Comparison of ENCODE assay signal across 12 cellular contexts in the genomic region with DNA sequence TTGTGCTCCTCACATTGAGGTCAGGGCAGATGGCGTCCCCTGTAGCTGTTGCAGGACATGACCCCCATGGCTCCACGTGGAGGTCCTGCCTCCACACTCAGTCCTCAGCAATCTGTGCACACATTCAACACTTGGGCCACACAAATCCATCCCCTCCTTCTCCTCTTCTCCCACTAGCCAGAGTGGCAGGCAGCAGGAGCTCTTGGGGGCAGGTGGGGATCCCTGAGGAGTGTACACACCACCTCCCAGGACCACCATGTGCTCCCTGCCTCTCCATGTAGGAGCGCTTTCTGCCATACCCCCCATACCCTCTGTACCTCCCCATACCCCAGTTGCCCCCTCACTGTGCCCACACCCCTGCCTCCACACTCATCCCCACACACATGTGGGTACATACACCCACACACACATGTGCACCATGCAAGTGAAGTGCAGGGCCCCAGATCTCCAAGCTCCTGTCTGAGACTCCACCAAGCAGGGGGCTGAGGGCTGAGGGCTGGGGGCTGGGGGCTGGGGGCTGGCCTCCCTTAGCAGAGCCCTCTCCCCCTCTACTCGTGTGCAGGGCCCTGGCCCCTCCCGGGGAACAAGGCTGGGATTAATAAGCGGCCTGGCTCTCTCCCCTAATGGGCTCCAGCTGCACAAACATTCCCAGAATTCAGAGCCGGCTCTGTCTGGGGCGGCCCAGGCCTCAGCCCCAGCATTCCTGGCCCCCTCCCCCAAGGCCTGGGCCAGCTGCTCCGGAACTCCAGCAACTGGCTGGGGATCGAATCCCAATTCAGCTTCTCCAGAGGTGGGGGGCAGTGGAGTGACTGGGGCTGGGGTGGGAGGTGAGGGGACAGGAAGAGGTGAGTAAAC. TPM values are rescaled to one million over a fixed set of nuclear protein-coding genes. Genes with fewer than 3 reads are reported as not detected.
DNase-seq lines count a peak whose midpoint lies in the region; ATAC-seq and TF ChIP-seq lines count a peak whose summit lies in the region.
"Had no signal": no experiment of that assay in that cellular context is flagged by ENCODE, and none has a peak within 500 bp of the region (broad histone marks: within the 10 kb centered on the region; RNA-seq: fewer than 3 reads in every experiment).

No MANE protein-coding gene starts in this region.

- no peak for TF ChIP-seq POLR2A in gastroesophageal sphincter (IDR thresholded peaks at IDR 0.05)

- 100% methylated on average over 1 of the region's 10 CpGs; no CpG with 5 or more reads in 1 of the 2 donors for WGBS in gastroesophageal sphincter (ENCODE audit: low coverage in 1 of 2), 2 donors

- intact Hi-C loops in left cardiac atrium (cut with DNase I), result no loop called here
- intact Hi-C loops in left ventricle myocardium inferior (cut with micrococcal nuclease), result no loop called here

- DNase-seq in left cardiac atrium (no peak), left ventricle myocardium inferior (no peak), SHP77 (lab: John Stamatoyannopoulos, UW) (peak; percentile 93 to 94), left lobe of liver (ENCODE audit: low spot score) (no peak)
- DNase-seq: activated CD4-positive, alpha-beta T cell treated with anti-CD3 and anti-CD28 coated beads, Interleukin-2, amount 50 U/mL, for 4 hours; AML-193; OCI-M1 had no signal

- H3K4me3 ChIP-seq in left ventricle myocardium inferior (no peak overlapping the region), gastroesophageal sphincter (no peak overlapping the region)

- ATAC-seq in left cardiac atrium (peak; percentile 79 to 87), gastroesophageal sphincter (peak; percentile 19), GM19463 (IDR thresholded peaks at IDR 0.05; ENCODE audit: unreplicated experiment) (no peak), GM21717 (IDR thresholded peaks at IDR 0.05; ENCODE audit: unreplicated experiment) (no peak), left lobe of liver (no peak), GM19035 (IDR thresholded peaks at IDR 0.05; ENCODE audit: unreplicated experiment) (no peak)

- H3K27ac ChIP-seq in left ventricle myocardium inferior (replicated peaks) (no peak overlapping the region), gastroesophageal sphincter (no peak overlapping the region)

- H3K4me1 ChIP-seq in left ventricle myocardium inferior (no peaks in the 10 kb centered on the region), gastroesophageal sphincter (peaks cover 0 to 10% (median 0%) of the 10 kb centered on the region in 3 donors)

- H3K9me3 ChIP-seq in left ventricle myocardium inferior (replicated peaks) (no peaks in the 10 kb centered on the region), gastroesophageal sphincter (no peaks in the 10 kb centered on the region)

- H3K27me3 ChIP-seq in left ventricle myocardium inferior (ENCODE audit: low read depth), result peaks cover 21% of the 10 kb centered on the region
- peaks cover 7% of the 10 kb centered on the region for H3K27me3 ChIP-seq in gastroesophageal sphincter

- H3K36me3 ChIP-seq in left ventricle myocardium inferior, result no peaks in the 10 kb centered on the region
- H3K36me3 ChIP-seq in gastroesophageal sphincter, result no peaks in the 10 kb centered on the region

- TF ChIP-seq EP300 in gastroesophageal sphincter (IDR thresholded peaks at IDR 0.05), result no peak

- no peak for TF ChIP-seq CTCF in left ventricle myocardium inferior (IDR thresholded peaks at IDR 0.05; ENCODE audit: borderline replicate concordance)
- no peak for TF ChIP-seq CTCF in gastroesophageal sphincter (IDR thresholded peaks at IDR 0.05)

RNA-seq across cellular contexts. Expression of gene MEIOC, which starts 48.2 kb away (rescaled TPM):
- total RNA-seq in left cardiac atrium (under 1 TPM in 1 of 2 donors, not detected in 1; 0.10 TPM), left ventricle myocardium inferior (not detected), gastroesophageal sphincter (under 1 TPM in 2 of 4 donors, not detected in 2; 0.12 to 0.47 TPM), left lobe of liver (not detected)
- total RNA-seq: pulmonary artery endothelial cell had no signal

RNA-seq across cellular contexts. Expression of gene FZD2, which starts 50.8 kb away (rescaled TPM):
- total RNA-seq in left cardiac atrium (1 to 10 TPM; 3.0 to 4.3 TPM), left ventricle myocardium inferior (4.0 TPM), gastroesophageal sphincter (1 to 10 TPM; 1.5 to 2.7 (median 1.6) TPM), left lobe of liver (0.18 TPM)

Comparison
In these comparisons a context has a peak if more than half of its experiments do, and no peak if none do; other contexts are left out.
1. ATAC-seq: peak in left cardiac atrium (2 of 2) and gastroesophageal sphincter (single experiment); none in GM19463 (single experiment), GM21717 (single experiment), left lobe of liver (single experiment) and GM19035 (single experiment).
2. DNase-seq: peak in SHP77 (2 of 2); none in left cardiac atrium (single experiment), left ventricle myocardium inferior (single experiment) and left lobe of liver (single experiment).